15 cellular contexts compared by ENCODE assay signal in the genomic region with DNA sequence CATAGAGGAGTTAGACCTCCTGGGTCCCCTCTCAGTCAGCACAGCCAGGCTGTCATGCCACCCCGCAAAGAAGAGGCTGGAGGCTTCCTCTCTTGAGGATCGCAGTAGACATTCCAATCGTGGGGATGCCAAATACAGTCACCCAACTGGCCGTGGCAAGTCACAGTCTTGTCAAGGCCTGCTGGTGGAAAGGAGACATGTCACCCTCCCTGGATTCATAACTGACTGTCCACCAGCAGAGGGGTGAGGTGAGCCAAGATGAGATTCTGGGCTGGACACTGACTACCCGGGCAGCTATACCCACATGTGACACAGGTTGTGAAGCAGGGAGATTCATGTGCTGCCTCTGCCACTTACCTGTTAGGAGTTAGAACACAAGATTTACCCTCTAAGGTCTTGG.
DNase-seq lines count a peak whose midpoint lies in the region; ATAC-seq and TF ChIP-seq lines count a peak whose summit lies in the region.
"Had no signal": no experiment of that assay in that cellular context is flagged by ENCODE, and none has a peak within 500 bp of the region (broad histone marks: within the 10 kb centered on the region; RNA-seq: fewer than 3 reads in every experiment).

No MANE protein-coding gene starts in this region.

- no peaks in the 10 kb centered on the region for H3K79me2 ChIP-seq in HCT116 (ENCODE audit: insufficient read depth, low read length)
- no peaks in the 10 kb centered on the region for H3K79me2 ChIP-seq in PC-9 (ENCODE audit: low read depth)

- no TSS peak for BruUV-seq in HCT116 (replicated peaks; lab: Mats Ljungman, UMichigan)
- BruUV-seq in PC-9 (replicated peaks; lab: Mats Ljungman, UMichigan): no TSS peak

- H3K4me2 ChIP-seq in HCT116 (ENCODE audit: low read length) (no peak overlapping the region), PC-9 (no peak overlapping the region), neuronal stem cell (ENCODE audit: insufficient read depth, low read length, poor library complexity, severe bottlenecking) (no peak overlapping the region)

- H4K8ac ChIP-seq in neuronal stem cell (ENCODE audit: low read depth, low read length): no peak overlapping the region

- H2BK15ac ChIP-seq in neuronal stem cell (ENCODE audit: low read length): no peak overlapping the region

- CTCF ChIA-PET in HCT116 (lab: Charles Lee): interaction anchor here (1.2 kb wide), 1 partner anchor 322 kb away, joined by 3 read pairs; no protein-coding TSS in a partner anchor
- CTCF ChIA-PET in PC-9 (lab: Charles Lee): interaction anchor here (0.6 kb wide), 1 partner anchor 912 kb away, joined by 4 read pairs; the partner anchor contains the start of gene ATP1A1

- no peak overlapping the region for H2AK5ac ChIP-seq in neuronal stem cell (ENCODE audit: low read depth, low read length)

- H3K27me3 ChIP-seq in HCT116 (ENCODE audit: insufficient read depth, low read length) (no peaks in the 10 kb centered on the region), PC-9 (ENCODE audit: insufficient read depth, low read depth) (no peaks in the 10 kb centered on the region), neuronal stem cell (ENCODE audit: control insufficient read depth in 3 of 3, insufficient read depth in 3 of 3, low read depth in 1 of 3, low read length in 3 of 3) (no peaks in the 10 kb centered on the region)

- no peak overlapping the region for H2BK5ac ChIP-seq in neuronal stem cell (ENCODE audit: low read length)

- no peak overlapping the region for H3K27ac Mint-ChIP-seq in stimulated activated naive CD8-positive, alpha-beta T cell treated with anti-CD3 and anti-CD28 coated beads, Interleukin-15, amount 100 ng/mL, for 72 hours
- H3K27ac Mint-ChIP-seq: CD8-positive, alpha-beta memory T cell had no signal

- TF ChIP-seq POLR2A in HCT116 (IDR thresholded peaks at IDR 0.05; ENCODE audit: borderline replicate concordance, extremely low read depth, insufficient read depth, insufficient read length): no peak

- POLR2A ChIA-PET in HCT116 (lab: Charles Lee) (no interaction called here), PC-9 (lab: Charles Lee; ENCODE audit: unreplicated experiment) (no interaction called here)

- H3K9me3 Mint-ChIP-seq in stimulated activated naive CD8-positive, alpha-beta T cell treated with anti-CD3 and anti-CD28 coated beads, Interleukin-15, amount 100 ng/mL, for 72 hours: no peaks in the 10 kb centered on the region
- H3K9me3 Mint-ChIP-seq: CD8-positive, alpha-beta memory T cell had no signal

- RAD21 ChIA-PET in HCT116 (lab: Charles Lee; ENCODE audit: low non-redundant PET in 1 of 2, low total read pairs in 2 of 2, uncharacterized antibody in 2 of 2, unreplicated experiment in 2 of 2): no interaction called here

- H4K91ac ChIP-seq in neuronal stem cell (ENCODE audit: low read depth, low read length, poor library complexity): no peak overlapping the region

- H3K27ac ChIP-seq in HCT116 (ENCODE audit: low read depth, low read length) (no peak overlapping the region), PC-9 (no peak overlapping the region), neuronal stem cell (replicated peaks; ENCODE audit: low read length) (no peak overlapping the region)

- no peaks in the 10 kb centered on the region for H3K4me1 Mint-ChIP-seq in stimulated activated naive CD8-positive, alpha-beta T cell treated with anti-CD3 and anti-CD28 coated beads, Interleukin-15, amount 100 ng/mL, for 72 hours
- H3K4me1 Mint-ChIP-seq: CD8-positive, alpha-beta memory T cell had no signal

- ATAC-seq in HCT116: peak; percentile 69
- no peak for ATAC-seq in stimulated activated naive CD8-positive, alpha-beta T cell treated with anti-CD3 and anti-CD28 coated beads, Interleukin-15, amount 100 ng/mL, for 72 hours

- peaks cover 18% of the 10 kb centered on the region for H3F3A ChIP-seq in PC-9 (ENCODE audit: insufficient read depth, low read depth)

- TF ChIP-seq RAD21 in HCT116 (IDR thresholded peaks at IDR 0.05; ENCODE audit: low read depth): peak; percentile 11; the same call in 1 of the 2 replicates

- TF ChIP-seq CTCF in HCT116 (IDR thresholded peaks at IDR 0.05 in 2 of 3, conservative IDR thresholded peaks at IDR 0.05 in 1 of 3; ENCODE audit: borderline replicate concordance in 1 of 3, insufficient read depth in 1 of 3, low read depth in 2 of 3, low read length in 2 of 3) (peak in 2 of 3 experiments; percentile 37; a peak in 4 of 6 replicates), PC-9 (conservative IDR thresholded peaks at IDR 0.05) (peak; percentile 37; the same call in 1 of the 2 replicates), epithelial cell of proximal tubule (conservative IDR thresholded peaks at IDR 0.05; ENCODE audit: low read depth, low read length) (peak; percentile 20)

- H4K20me1 ChIP-seq in HCT116 (ENCODE audit: insufficient read depth): no peaks in the 10 kb centered on the region
- H4K20me1 ChIP-seq in PC-9 (ENCODE audit: insufficient read depth): no peaks in the 10 kb centered on the region

- H3K14ac ChIP-seq in neuronal stem cell (ENCODE audit: low read length): peak overlapping the region; percentile 25

- no peak overlapping the region for H2BK120ac ChIP-seq in neuronal stem cell (ENCODE audit: low read depth, low read length)

- H3K36me3 ChIP-seq in HCT116 (ENCODE audit: control insufficient read depth in 1 of 2, insufficient read depth in 2 of 2, low read length in 2 of 2) (no peaks in the 10 kb centered on the region), PC-9 (ENCODE audit: low read depth) (no peaks in the 10 kb centered on the region), neuronal stem cell (replicated peaks in 1 of 2; ENCODE audit: control insufficient read depth in 2 of 2, insufficient read depth in 2 of 2, low read length in 2 of 2) (no peaks in the 10 kb centered on the region)

- H3K27me3 Mint-ChIP-seq in stimulated activated naive CD8-positive, alpha-beta T cell treated with anti-CD3 and anti-CD28 coated beads, Interleukin-15, amount 100 ng/mL, for 72 hours: no peaks in the 10 kb centered on the region

- peak overlapping the region; percentile 15 for H3K18ac ChIP-seq in neuronal stem cell (ENCODE audit: low read length)

- H3K9me3 ChIP-seq in HCT116 (ENCODE audit: control insufficient read depth in 1 of 2, insufficient read depth in 1 of 2, low read depth in 1 of 2, low read length in 2 of 2) (no peaks in the 10 kb centered on the region), PC-9 (ENCODE audit: insufficient read depth, low read depth) (no peaks in the 10 kb centered on the region), neuronal stem cell (replicated peaks in 1 of 2; ENCODE audit: control insufficient read depth in 2 of 2, insufficient read depth in 1 of 2, low read depth in 1 of 2, low read length in 2 of 2) (no peaks in the 10 kb centered on the region)

- H3K4me1 ChIP-seq in HCT116 (ENCODE audit: control insufficient read depth in 1 of 2, insufficient read depth in 2 of 2, low read length in 2 of 2) (peaks cover 0 to 5% of the 10 kb centered on the region in 2 experiments; a peak in 2 of 4 replicates), PC-9 (replicated peaks; ENCODE audit: insufficient read depth) (peaks cover 60% of the 10 kb centered on the region), neuronal stem cell (ENCODE audit: control insufficient read depth in 2 of 2, insufficient read depth in 1 of 2, low read depth in 1 of 2, low read length in 2 of 2) (no peaks in the 10 kb centered on the region)

- no peaks in the 10 kb centered on the region for H3K79me1 ChIP-seq in neuronal stem cell (ENCODE audit: low read depth, low read length)

- DNase-seq in HCT116 (ENCODE audit: low read depth, low spot score) (no peak), PC-9 (no peak), epithelial cell of proximal tubule (ENCODE audit: low read depth) (no peak), neuronal stem cell (ENCODE audit: low spot score) (no peak), DMS79 treated with DMSO at 0.1 percent for 48 hours (lab: John Stamatoyannopoulos, UW) (no peak), islet precursor cell (no peak)
- DNase-seq in stimulated activated naive CD8-positive, alpha-beta T cell treated with anti-CD3 and anti-CD28 coated beads, Interleukin-15, amount 100 ng/mL, for 72 hours: no peak
- DNase-seq: CD8-positive, alpha-beta memory T cell; EL; KBM-7; NCI-H1092; NCI-H187 treated with DMSO at 0.1 percent for 48 hours; NCI-H446 treated with DMSO at 0.1 percent for 48 hours; NCI-H748 treated with DMSO at 0.1 percent for 48 hours; SIG-M5 had no signal

- no peak overlapping the region for H3K9ac ChIP-seq in HCT116 (ENCODE audit: low read length)
- no peak overlapping the region for H3K9ac ChIP-seq in neuronal stem cell (ENCODE audit: low read depth, low read length, poor library complexity)

- no peak overlapping the region for H3K4ac ChIP-seq in neuronal stem cell (ENCODE audit: low read length)

- WGBS in neuronal stem cell (ENCODE audit: extremely low coverage in 2 of 2, insufficient read length in 2 of 2, insufficient replicate concordance in 1 of 2), 2 donors: no CpG with 5 or more reads among the region's 5 CpGs

- no peaks in the 10 kb centered on the region for H3K9me2 ChIP-seq in HCT116 (ENCODE audit: insufficient read depth)
- H3K9me2 ChIP-seq in PC-9 (ENCODE audit: insufficient read depth): no peaks in the 10 kb centered on the region

- intact Hi-C loops in HCT116 (cut with micrococcal nuclease) (loop anchor here (10.0 kb wide), 1 partner anchor 187 kb away; no protein-coding TSS in a partner anchor), PC-9 (cut with micrococcal nuclease; ENCODE audit: unreplicated experiment) (no loop called here)

- H2AFZ ChIP-seq in HCT116 (ENCODE audit: low read depth, low read length, poor library complexity, severe bottlenecking): no peak overlapping the region
- no peak overlapping the region for H2AFZ ChIP-seq in PC-9
- H2AFZ ChIP-seq in neuronal stem cell (ENCODE audit: low read length): no peak overlapping the region

- H3K23ac ChIP-seq in neuronal stem cell (ENCODE audit: low read depth, low read length, poor library complexity): no peak overlapping the region

- H3K4me3 ChIP-seq in HCT116 (replicated peaks in 1 of 2; ENCODE audit: low read depth in 1 of 2, low read length in 2 of 2) (no peak overlapping the region), PC-9 (no peak overlapping the region), epithelial cell of proximal tubule (ENCODE audit: low read depth, low read length) (no peak overlapping the region), neuronal stem cell (ENCODE audit: low read length in 2 of 2) (no peak overlapping the region)

- H2BK12ac ChIP-seq in neuronal stem cell (ENCODE audit: low read length): no peak overlapping the region

- H3K4me3 Mint-ChIP-seq in stimulated activated naive CD8-positive, alpha-beta T cell treated with anti-CD3 and anti-CD28 coated beads, Interleukin-15, amount 100 ng/mL, for 72 hours: no peak overlapping the region
- H3K4me3 Mint-ChIP-seq: CD8-positive, alpha-beta memory T cell had no signal
